In genomic region chr12:94053676-94054075, GRCh38 we compare ENCODE assay signal across 21 cellular contexts.
"Had no signal": no experiment of that assay in that cellular context is flagged by ENCODE, and none has a peak within 500 bp of the region (broad histone marks: within the 10 kb centered on the region; RNA-seq: fewer than 3 reads in every experiment).

No MANE protein-coding gene starts in this region.

- H3K36me3 Mint-ChIP-seq: natural killer cell had no signal

- DNase-seq: effector CD4-positive, alpha-beta T cell; endodermal cell; heart left ventricle; hypothalamus; left ventricle myocardium inferior; natural killer cell; sigmoid colon; stimulated activated CD4-positive, alpha-beta T cell treated with anti-CD3 and anti-CD28 coated beads, Interleukin-2, amount 100 ng/mL, for 48 hours; stimulated activated naive CD8-positive, alpha-beta T cell treated with anti-CD3 and anti-CD28 coated beads, Interleukin-15, Interleukin-2, amounts not matched to agents 100 U/mL and 50 U/mL, for 24 hours; thyroid gland; upper lobe of left lung; uterus had no signal

- ATAC-seq: natural killer cell; stimulated activated naive CD8-positive, alpha-beta T cell treated with anti-CD3 and anti-CD28 coated beads, Interleukin-15, Interleukin-2, amounts not matched to agents 100 U/mL and 50 U/mL, for 24 hours had no signal

- H3K27me3 ChIP-seq: heart left ventricle, right atrium auricular region, sigmoid colon, suprapubic skin, thyroid gland, upper lobe of left lung, uterus had no signal

- H3K27ac Mint-ChIP-seq: endodermal cell, natural killer cell had no signal

- H3K9me3 ChIP-seq: heart left ventricle, left ventricle myocardium inferior, right atrium auricular region, sigmoid colon, suprapubic skin, thyroid gland, upper lobe of left lung, uterus had no signal

- H3K36me3 ChIP-seq: heart left ventricle, left ventricle myocardium inferior, right atrium auricular region, sigmoid colon, suprapubic skin, thyroid gland, upper lobe of left lung, uterus had no signal

- H3K4me3 ChIP-seq: heart left ventricle, left ventricle myocardium inferior, lung, right atrium auricular region, sigmoid colon, smooth muscle cell, suprapubic skin, thyroid gland, upper lobe of left lung, uterus had no signal

- H3K4me1 Mint-ChIP-seq: central memory CD8-positive, alpha-beta T cell; natural killer cell had no signal

- H3K4me1 ChIP-seq: thyroid gland, upper lobe of left lung, uterus had no signal

- H3K4me3 Mint-ChIP-seq: central memory CD8-positive, alpha-beta T cell; endodermal cell; natural killer cell; neural crest cell had no signal

- H3K27ac ChIP-seq: heart left ventricle, left ventricle myocardium inferior, right atrium auricular region, sigmoid colon, suprapubic skin, thyroid gland, upper lobe of left lung, uterus had no signal

- FAIRE-seq: endothelial cell of umbilical vein, frontal cortex, islet of Langerhans had no signal
